8 cellular contexts compared by ENCODE assay signal in genomic region chr10:62805139-62806092, GRCh38. TPM values are rescaled to one million over a fixed set of nuclear protein-coding genes. Genes with fewer than 3 reads are reported as not detected.
A peak's percentile ranks its signal among the peaks of the same experiment; 100 is the strongest.
DNase-seq lines count a peak whose midpoint lies in the region; ATAC-seq and TF ChIP-seq lines count a peak whose summit lies in the region.

No MANE protein-coding gene starts in this region.

- H3K27me3 ChIP-seq in iPS DF 6.9 (ENCODE audit: control insufficient read depth, insufficient read depth, low read length) (no peaks in the 10 kb centered on the region), gastrocnemius medialis (peaks cover 0 to 3% (median 0%) of the 10 kb centered on the region in 3 donors)

- H3K9me3 ChIP-seq in OCI-LY7 (ENCODE audit: low read length), result no peaks in the 10 kb centered on the region
- H3K9me3 ChIP-seq in iPS DF 6.9 (ENCODE audit: control insufficient read depth, insufficient read depth, low read length), result no peaks in the 10 kb centered on the region
- H3K9me3 ChIP-seq in gastrocnemius medialis, result no peaks in the 10 kb centered on the region

- H3K79me2 ChIP-seq in OCI-LY7 (ENCODE audit: insufficient read depth, low read depth, low read length), result peaks cover 50% of the 10 kb centered on the region

- peaks cover 39% of the 10 kb centered on the region for H3K4me1 ChIP-seq in OCI-LY7 (ENCODE audit: insufficient read depth, low read length, poor library complexity, severe bottlenecking)
- H3K4me1 ChIP-seq in iPS DF 6.9 (ENCODE audit: control insufficient read depth, insufficient read depth, low read length), result no peaks in the 10 kb centered on the region
- H3K4me1 ChIP-seq in gastrocnemius medialis, result peaks cover 31 to 39% of the 10 kb centered on the region in 2 donors

- peak overlapping the region; percentile 66 for H3K27ac ChIP-seq in OCI-LY7 (ENCODE audit: low read depth, low read length, poor library complexity, severe bottlenecking)
- H3K27ac ChIP-seq in iPS DF 6.9 (ENCODE audit: low read length), result no peak overlapping the region
- H3K27ac ChIP-seq in gastrocnemius medialis, result peak overlapping the region; percentile 86 to 98 (median 95)

- DNase-seq in NCI-H82 (lab: John Stamatoyannopoulos, UW) (peak; percentile 34), NCI-H82 treated with DMSO at 0.1 percent for 48 hours (lab: John Stamatoyannopoulos, UW; ENCODE audit: unreplicated experiment) (no peak), OCI-LY7 (ENCODE audit: low spot score) (peak; percentile 75), amniotic stem cell (lab: John Stamatoyannopoulos, UW) (peak; percentile 39), iPS DF 6.9 (ENCODE audit: low read depth, low spot score) (no peak), gastrocnemius medialis (peak in 1 of 2 donors; percentile 12)

- peak; percentile 10 for ATAC-seq in HG02759 (IDR thresholded peaks at IDR 0.05; ENCODE audit: unreplicated experiment)
- no peak for ATAC-seq in gastrocnemius medialis
- no peak for ATAC-seq in GM21526 (IDR thresholded peaks at IDR 0.05; ENCODE audit: low FRiP score, unreplicated experiment)

- H2AFZ ChIP-seq in OCI-LY7 (ENCODE audit: low read length), result peak overlapping the region; percentile 61; the same call in 1 of the 2 replicates

- H3K36me3 ChIP-seq in OCI-LY7 (ENCODE audit: insufficient read depth, low read length) (peaks cover 49% of the 10 kb centered on the region), iPS DF 6.9 (ENCODE audit: control insufficient read depth, insufficient read depth, low read length) (no peaks in the 10 kb centered on the region), gastrocnemius medialis (no peaks in the 10 kb centered on the region)

- CTCF ChIA-PET in OCI-LY7 (lab: Charles Lee; ENCODE audit: unreplicated experiment), result interaction anchor here (0.6 to 1.0 kb wide), 4 partner anchors 11 to 211 kb away, joined by 3 to 6 read pairs (median 4); partner anchors contain the start of gene EGR2

- intact Hi-C loops in OCI-LY7 (cut with micrococcal nuclease; ENCODE audit: unreplicated experiment), result loop anchor here (1.0 to 10.0 kb wide), 4 partner anchors 169 to 459 kb away; partner anchors contain the start of gene NRBF2
- intact Hi-C loops in gastrocnemius medialis (cut with DNase I; ENCODE audit: low total_unique reads), result loop anchor here (10.0 kb wide), 2 partner anchors 901 to 909 kb away; partner anchors contain the start of gene ARID5B

- no TSS peak for BruUV-seq in OCI-LY7 (replicated peaks; lab: Mats Ljungman, UMichigan)

- in situ Hi-C loops in gastrocnemius medialis (cut with MboI; ENCODE audit: low sequenced_read_pairs in 4 of 4), result loop anchor here in 3 of 4 donors (25.0 kb wide), 2 partner anchors 307 to 332 kb away; partner anchors contain the start of gene NRBF2 (in 1 of the 3)

- WGBS in iPS DF 6.9 (ENCODE audit: insufficient coverage, insufficient read length), result no CpG with 5 or more reads among the region's 90 CpGs

- H3K4me3 ChIP-seq in OCI-LY7 (ENCODE audit: low read depth, low read length, poor library complexity, severe bottlenecking) (peak overlapping the region; percentile 88), iPS DF 6.9 (ENCODE audit: low read length) (peak overlapping the region; percentile 79), gastrocnemius medialis (peak overlapping the region; percentile 69 to 86 (median 78))

- no peaks in the 10 kb centered on the region for H3K9me2 ChIP-seq in OCI-LY7 (ENCODE audit: insufficient read depth, low read length)

- POLR2A ChIA-PET in OCI-LY7 (lab: Charles Lee), result interaction anchor here (0.9 to 6.9 kb wide), 10 partner anchors 10 to 178 kb away, joined by 3 to 54 read pairs (median 4); partner anchors contain the start of gene EGR2

- H3K4me2 ChIP-seq in OCI-LY7 (ENCODE audit: low read length), result peak overlapping the region; percentile 73

- no peak for TF ChIP-seq POLR2A in gastrocnemius medialis (IDR thresholded peaks at IDR 0.05)

- H4K20me1 ChIP-seq in OCI-LY7 (ENCODE audit: insufficient read depth, low read length), result peaks cover 31% of the 10 kb centered on the region

- TF ChIP-seq CTCF in OCI-LY7 (conservative IDR thresholded peaks at IDR 0.05; ENCODE audit: low read length) (no peak), gastrocnemius medialis (IDR thresholded peaks at IDR 0.05 in 4 of 5, conservative IDR thresholded peaks at IDR 0.05 in 1 of 5) (no peak)

RNA-seq across cellular contexts. Expression of gene ADO, which starts 0.9 kb away (rescaled TPM):
- 33.1 and 43.1 TPM in 2 replicates for total RNA-seq in OCI-LY7 (2014; rRNA removed; shearing (Covaris generic))
- total RNA-seq in OCI-LY7 (2022) (30.3 and 33.9 TPM in 2 replicates), gastrocnemius medialis (10 to 100 TPM; 11.6 to 31.6 (median 27.1) TPM)

RNA-seq across cellular contexts. Expression of gene EGR2, which starts 10.8 kb away (rescaled TPM):
- total RNA-seq in OCI-LY7 (2014; rRNA removed; shearing (Covaris generic)), result 0.08 TPM in 1 of 2 replicates, not detected in the other
- total RNA-seq in OCI-LY7 (2022) (0.19 and 0.30 TPM in 2 replicates), gastrocnemius medialis (1 to 10 TPM in 1 of 4 donors, under 1 TPM in 2, not detected in 1; 0.40 to 1.5 (median 0.76) TPM)

Comparison
In these comparisons a context has a peak if more than half of its experiments do, and no peak if none do; other contexts are left out.
1. DNase-seq: peak in NCI-H82 (single experiment), OCI-LY7 (single experiment) and amniotic stem cell (single experiment); none in NCI-H82 treated with DMSO at 0.1 percent for 48 hours (single experiment) and iPS DF 6.9 (single experiment).
2. Peak in every context shown above with its lines, with median percentiles within 50 percentile points of each other: H3K4me3 ChIP-seq.